In the genomic region with DNA sequence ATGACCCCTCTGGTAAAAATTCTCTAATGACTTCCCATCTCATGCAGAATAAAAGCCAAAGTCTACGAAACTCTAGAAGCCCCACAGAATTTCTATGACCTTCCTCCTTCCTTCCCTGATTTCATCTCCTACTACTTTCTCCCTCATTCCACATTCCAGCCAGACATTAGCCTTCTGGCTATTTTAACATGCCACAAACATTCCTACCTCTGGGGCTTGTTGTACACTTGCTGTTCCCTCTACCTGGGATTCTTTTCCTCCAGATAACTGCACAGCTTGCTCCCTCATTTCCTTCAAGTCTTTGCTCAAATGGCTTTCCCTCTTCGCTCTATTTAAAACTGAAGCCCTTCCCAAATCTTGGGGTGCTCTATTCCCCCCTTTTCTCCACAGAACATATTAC, we compare ENCODE assay signal across 17 cellular contexts.
A peak's percentile ranks its signal among the peaks of the same experiment; 100 is the strongest.
DNase-seq lines count a peak whose midpoint lies in the region; ATAC-seq, FAIRE-seq and TF ChIP-seq lines count a peak whose summit lies in the region.
"Had no signal": no experiment of that assay in that cellular context is flagged by ENCODE, and none has a peak within 500 bp of the region (broad histone marks: within the 10 kb centered on the region; RNA-seq: fewer than 3 reads in every experiment).

No MANE protein-coding gene starts in this region.

- no peak overlapping the region for H2AK5ac ChIP-seq in trophoblast cell (ENCODE audit: low read length)

- H3K4me3 Mint-ChIP-seq in Caco-2 (ENCODE audit: unreplicated experiment), result no peak overlapping the region
- H3K4me3 Mint-ChIP-seq in CD4-positive, alpha-beta memory T cell, result peak overlapping the region in 1 of 8 donors; percentile 15
- H3K4me3 Mint-ChIP-seq: naive thymus-derived CD4-positive, alpha-beta T cell; T-cell had no signal

- H2AFZ ChIP-seq in trophoblast cell (ENCODE audit: insufficient read depth, low read length, poor library complexity), result no peak overlapping the region
- H2AFZ ChIP-seq: GM23248 had no signal

- H3K4me2 ChIP-seq in trophoblast cell (ENCODE audit: low read length), result no peak overlapping the region

- no peak overlapping the region for H4K8ac ChIP-seq in trophoblast cell (ENCODE audit: low read depth, low read length)

- H2BK120ac ChIP-seq in trophoblast cell (ENCODE audit: insufficient read depth, low read length, poor library complexity), result no peak overlapping the region

- H3K9ac ChIP-seq in trophoblast cell (ENCODE audit: low read length), result no peak overlapping the region
- H3K9ac ChIP-seq: GM23248 had no signal

- H3K23ac ChIP-seq in trophoblast cell (ENCODE audit: low read length), result no peak overlapping the region

- no peaks in the 10 kb centered on the region for H3K79me1 ChIP-seq in trophoblast cell (ENCODE audit: low read length)

- H3K79me2 ChIP-seq in trophoblast cell (ENCODE audit: control insufficient read depth, insufficient read depth, low read length, poor library complexity), result no peaks in the 10 kb centered on the region

- ATAC-seq in GM21529 (IDR thresholded peaks at IDR 0.05; ENCODE audit: unreplicated experiment) (no peak), HG02759 (IDR thresholded peaks at IDR 0.05; ENCODE audit: unreplicated experiment) (no peak)
- ATAC-seq: naive thymus-derived CD4-positive, alpha-beta T cell; T-cell had no signal

- intact Hi-C loops in Caco-2 (cut with micrococcal nuclease; ENCODE audit: unreplicated experiment), result no loop called here
- intact Hi-C loops in CD4-positive, alpha-beta memory T cell (cut with micrococcal nuclease), result no loop called here

- no TSS peak for BruUV-seq in Caco-2 (replicated peaks; lab: Mats Ljungman, UMichigan)

- no peak overlapping the region for H4K91ac ChIP-seq in trophoblast cell (ENCODE audit: low read depth, low read length)

- H3K4ac ChIP-seq in trophoblast cell (ENCODE audit: low read depth, low read length), result peak overlapping the region; percentile 27

- TF ChIP-seq CTCF in Caco-2 (IDR thresholded peaks at IDR 0.05; ENCODE audit: insufficient read depth in 1 of 2, low read depth in 1 of 2, low read length in 1 of 2, severe bottlenecking in 1 of 2, unreplicated experiment in 1 of 2) (no peak), epithelial cell of esophagus (IDR thresholded peaks at IDR 0.05; ENCODE audit: insufficient read depth, low read depth, low read length, missing control alignments) (peak; percentile 32)

- peaks cover 20% of the 10 kb centered on the region for H3K4me1 Mint-ChIP-seq in Caco-2 (ENCODE audit: low read depth, unreplicated experiment)
- H3K4me1 Mint-ChIP-seq in CD4-positive, alpha-beta memory T cell, result peaks cover 32 to 52% (median 44%) of the 10 kb centered on the region in 4 donors

- no peaks in the 10 kb centered on the region for H3K36me3 ChIP-seq in Caco-2 (ENCODE audit: control insufficient read depth, insufficient read depth, low read length)
- H3K36me3 ChIP-seq in trophoblast cell (ENCODE audit: control insufficient read depth in 1 of 2, insufficient read depth in 2 of 2, low read length in 2 of 2), result no peaks in the 10 kb centered on the region
- H3K36me3 ChIP-seq in CD4-positive, alpha-beta memory T cell (ENCODE audit: insufficient read depth, low read length), result no peaks in the 10 kb centered on the region
- H3K36me3 ChIP-seq: left ventricle myocardium inferior had no signal

- WGBS in trophoblast cell (ENCODE audit: extremely low coverage, insufficient coverage, insufficient read length), result no CpG with 5 or more reads among the region's 2 CpGs

- no peak overlapping the region for H3K18ac ChIP-seq in trophoblast cell (ENCODE audit: low read length)

- peak in 1 of 2 experiments; percentile 34 for DNase-seq in Caco-2
- peak; percentile 23 for DNase-seq in HTR-8/SVneo (ENCODE audit: insufficient read length, low spot score)
- no peak for DNase-seq in epithelial cell of esophagus (ENCODE audit: low read depth)
- peak; percentile 70 to 90 for DNase-seq in trophoblast cell
- DNase-seq in CD4-positive, alpha-beta memory T cell, result no peak
- DNase-seq: activated CD4-positive, CD25-positive, alpha-beta regulatory T cell; dorsolateral prefrontal cortex; GM23248; left ventricle myocardium inferior; naive thymus-derived CD4-positive, alpha-beta T cell; NCI-H748 treated with DMSO at 0.1 percent for 48 hours; RPMI8226; substantia nigra; T-cell had no signal

- H2BK12ac ChIP-seq in trophoblast cell (ENCODE audit: low read length), result no peak overlapping the region

- CTCF ChIA-PET in Caco-2 (lab: Charles Lee), result no interaction called here
- CTCF ChIA-PET in CD4-positive, alpha-beta memory T cell (lab: Charles Lee; ENCODE audit: partially characterized antibody), result no interaction called here

- H3K4me1 ChIP-seq in Caco-2 (peaks cover 15% of the 10 kb centered on the region), trophoblast cell (ENCODE audit: control insufficient read depth in 1 of 2, insufficient read depth in 2 of 2, low read length in 2 of 2) (peaks cover 3 to 5% of the 10 kb centered on the region in 2 experiments)
- peaks cover 11% of the 10 kb centered on the region for H3K4me1 ChIP-seq in CD4-positive, alpha-beta memory T cell (ENCODE audit: insufficient read depth, low read length)

- H3K27me3 Mint-ChIP-seq in Caco-2 (ENCODE audit: insufficient read depth, unreplicated experiment), result no peaks in the 10 kb centered on the region
- no peaks in the 10 kb centered on the region for H3K27me3 Mint-ChIP-seq in CD4-positive, alpha-beta memory T cell
- H3K27me3 Mint-ChIP-seq: naive thymus-derived CD4-positive, alpha-beta T cell; T-cell had no signal

- H3K14ac ChIP-seq in trophoblast cell (ENCODE audit: low read length), result no peak overlapping the region

- FAIRE-seq in HTR-8/SVneo (lab: Jason Lieb, UNC), result no peak

- H3K4me3 ChIP-seq in Caco-2 (ENCODE audit: low read depth, low read length), result no peak overlapping the region
- H3K4me3 ChIP-seq in epithelial cell of esophagus (ENCODE audit: low read length), result no peak overlapping the region
- H3K4me3 ChIP-seq in trophoblast cell (ENCODE audit: low read depth, low read length), result no peak overlapping the region
- no peak overlapping the region for H3K4me3 ChIP-seq in CD4-positive, alpha-beta memory T cell (ENCODE audit: low read length in 2 of 2)
- H3K4me3 ChIP-seq: dorsolateral prefrontal cortex, GM23248, left ventricle myocardium inferior had no signal

- peak overlapping the region; percentile 45 for H3K27ac ChIP-seq in trophoblast cell (ENCODE audit: low read depth, low read length)
- no peak overlapping the region for H3K27ac ChIP-seq in CD4-positive, alpha-beta memory T cell (ENCODE audit: low read depth, low read length)
- H3K27ac ChIP-seq: C4-2B, dorsolateral prefrontal cortex, GM23248, left ventricle myocardium inferior had no signal

- no peaks in the 10 kb centered on the region for H3K36me3 Mint-ChIP-seq in Caco-2 (ENCODE audit: insufficient read depth, unreplicated experiment)
- H3K36me3 Mint-ChIP-seq in CD4-positive, alpha-beta memory T cell, result peaks cover 0 to 1% of the 10 kb centered on the region in 2 donors

- H3K27me3 ChIP-seq in Caco-2 (replicated peaks; ENCODE audit: control insufficient read depth, insufficient read depth, low read length) (no peaks in the 10 kb centered on the region), trophoblast cell (ENCODE audit: insufficient read depth, low read length) (no peaks in the 10 kb centered on the region)
- no peaks in the 10 kb centered on the region for H3K27me3 ChIP-seq in CD4-positive, alpha-beta memory T cell (ENCODE audit: insufficient read depth, low read length)
- H3K27me3 ChIP-seq: dorsolateral prefrontal cortex had no signal

- H2BK5ac ChIP-seq in trophoblast cell (ENCODE audit: low read depth, low read length, poor library complexity), result no peak overlapping the region

- POLR2A ChIA-PET in Caco-2 (lab: Charles Lee), result no interaction called here
- POLR2A ChIA-PET in CD4-positive, alpha-beta memory T cell (lab: Charles Lee; ENCODE audit: partially characterized antibody), result no interaction called here

- H3K9me3 Mint-ChIP-seq in Caco-2 (ENCODE audit: unreplicated experiment), result no peaks in the 10 kb centered on the region
- H3K9me3 Mint-ChIP-seq in CD4-positive, alpha-beta memory T cell, result no peaks in the 10 kb centered on the region
- H3K9me3 Mint-ChIP-seq: naive thymus-derived CD4-positive, alpha-beta T cell; T-cell had no signal

- H4K12ac ChIP-seq in trophoblast cell (ENCODE audit: low read depth, low read length), result no peak overlapping the region

- H3K27ac Mint-ChIP-seq in Caco-2 (ENCODE audit: unreplicated experiment), result peak overlapping the region; percentile 4
- H3K27ac Mint-ChIP-seq in CD4-positive, alpha-beta memory T cell, result peak overlapping the region in 2 of 7 donors; percentile 2 to 61
- H3K27ac Mint-ChIP-seq: T-cell had no signal

- H3K9me3 ChIP-seq in Caco-2 (no peaks in the 10 kb centered on the region), trophoblast cell (ENCODE audit: insufficient read depth, low read depth, low read length) (no peaks in the 10 kb centered on the region)
- H3K9me3 ChIP-seq in CD4-positive, alpha-beta memory T cell (ENCODE audit: control insufficient read depth in 1 of 2, low read length in 2 of 2), result no peaks in the 10 kb centered on the region
- H3K9me3 ChIP-seq: left ventricle myocardium inferior had no signal

Comparison
In these comparisons a context has a peak if more than half of its experiments do, and no peak if none do; other contexts are left out.
1. DNase-seq: peak in HTR-8/SVneo (single experiment) and trophoblast cell (2 of 2); none in epithelial cell of esophagus (single experiment) and CD4-positive, alpha-beta memory T cell (0 of 5).